9 cellular contexts compared by ENCODE assay signal in genomic region chr15:56734013-56734625, GRCh38. TPM values are rescaled to one million over a fixed set of nuclear protein-coding genes. Genes with fewer than 3 reads are reported as not detected.
DNase-seq lines count a peak whose midpoint lies in the region; ATAC-seq, FAIRE-seq and TF ChIP-seq lines count a peak whose summit lies in the region.
"Had no signal": no experiment of that assay in that cellular context is flagged by ENCODE, and none has a peak within 500 bp of the region (broad histone marks: within the 10 kb centered on the region; RNA-seq: fewer than 3 reads in every experiment).

No MANE protein-coding gene starts in this region.

- H3F3A ChIP-seq in MM.1S (ENCODE audit: insufficient read depth, low read length), result peaks cover 8% of the 10 kb centered on the region; the same call in 1 of the 2 replicates

- H3K9me2 ChIP-seq in MM.1S (replicated peaks; ENCODE audit: insufficient read depth, low read length), result no peaks in the 10 kb centered on the region

- WGBS in pancreas, 2 donors, result 83 to 89% methylated on average over 9 of the region's 9 CpGs

- H3K4me3 ChIP-seq in MM.1S (ENCODE audit: low read length), result no peak overlapping the region
- peak overlapping the region; percentile 85 for H3K4me3 ChIP-seq in coronary artery
- H3K4me3 ChIP-seq in pancreas, result peak overlapping the region in 2 of 4 donors; percentile 74 to 81

- peak overlapping the region; percentile 50; the same call in 1 of the 2 replicates for H3K4me2 ChIP-seq in MM.1S (ENCODE audit: low read depth, low read length)

- DNase-seq in COR-L47 (lab: John Stamatoyannopoulos, UW), result peak; percentile 5
- DNase-seq in MM.1S, result no peak
- no peak for DNase-seq in coronary artery (ENCODE audit: low spot score)
- DNase-seq in pancreas, result no peak
- DNase-seq in NCI-H82 treated with DMSO at 0.1 percent for 48 hours (lab: John Stamatoyannopoulos, UW; ENCODE audit: unreplicated experiment), result no peak
- no peak for DNase-seq in NCI-H1092 (lab: John Stamatoyannopoulos, UW)
- DNase-seq in C1 segment of cervical spinal cord (lab: John Stamatoyannopoulos, UW), result no peak

- H3K9ac ChIP-seq in MM.1S (ENCODE audit: low read length), result no peak overlapping the region

- TF ChIP-seq CTCF in MM.1S (IDR thresholded peaks at IDR 0.05; ENCODE audit: low read length) (no peak), coronary artery (IDR thresholded peaks at IDR 0.05) (no peak), pancreas (IDR thresholded peaks at IDR 0.05) (no peak)

- no peak for ATAC-seq in pancreas
- ATAC-seq in GM19452 (IDR thresholded peaks at IDR 0.05; ENCODE audit: unreplicated experiment), result no peak

- intact Hi-C loops in pancreas (cut with DNase I), result no loop called here

- H3K4me1 ChIP-seq in MM.1S (ENCODE audit: low read length) (peaks cover 20% of the 10 kb centered on the region; the same call in 1 of the 2 replicates), pancreas (peaks cover 8 to 44% (median 25%) of the 10 kb centered on the region in 3 donors)

- H3K27me3 ChIP-seq in MM.1S (replicated peaks; ENCODE audit: insufficient read depth, low read length), result no peaks in the 10 kb centered on the region
- H3K27me3 ChIP-seq in pancreas, result no peaks in the 10 kb centered on the region

- H3K79me2 ChIP-seq in MM.1S (ENCODE audit: low read length), result peaks cover 38% of the 10 kb centered on the region

- H4K20me1 ChIP-seq in MM.1S (ENCODE audit: insufficient read depth, low read length), result no peaks in the 10 kb centered on the region

- H3K27ac ChIP-seq in MM.1S (ENCODE audit: low read length) (no peak overlapping the region), coronary artery (peak overlapping the region; percentile 96 to 98), pancreas (peak overlapping the region in 3 of 4 donors; percentile 90 to 98 (median 98))

- peak overlapping the region; percentile 77 for H2AFZ ChIP-seq in MM.1S (ENCODE audit: low read length)

- H3K36me3 ChIP-seq in MM.1S (replicated peaks; ENCODE audit: insufficient read depth, low read length), result no peaks in the 10 kb centered on the region
- H3K36me3 ChIP-seq in pancreas, result no peaks in the 10 kb centered on the region

- no peaks in the 10 kb centered on the region for H3K9me3 ChIP-seq in MM.1S (replicated peaks; ENCODE audit: insufficient read depth, low read length)
- no peaks in the 10 kb centered on the region for H3K9me3 ChIP-seq in pancreas

- FAIRE-seq in pancreas (lab: Jason Lieb, UNC), result no peak
- FAIRE-seq: TTC549 had no signal

RNA-seq across cellular contexts. Expression of gene ZNF280D, which starts 0.8 kb away (rescaled TPM):
- 10 to 100 TPM; 19.2 to 31.6 (median 26.0) TPM for total RNA-seq in pancreas
- polyA plus RNA-seq in pancreas, result 10 to 100 TPM; 13.9 to 17.3 TPM
